Comparison of ENCODE assay signal across 20 cellular contexts in the genomic region with DNA sequence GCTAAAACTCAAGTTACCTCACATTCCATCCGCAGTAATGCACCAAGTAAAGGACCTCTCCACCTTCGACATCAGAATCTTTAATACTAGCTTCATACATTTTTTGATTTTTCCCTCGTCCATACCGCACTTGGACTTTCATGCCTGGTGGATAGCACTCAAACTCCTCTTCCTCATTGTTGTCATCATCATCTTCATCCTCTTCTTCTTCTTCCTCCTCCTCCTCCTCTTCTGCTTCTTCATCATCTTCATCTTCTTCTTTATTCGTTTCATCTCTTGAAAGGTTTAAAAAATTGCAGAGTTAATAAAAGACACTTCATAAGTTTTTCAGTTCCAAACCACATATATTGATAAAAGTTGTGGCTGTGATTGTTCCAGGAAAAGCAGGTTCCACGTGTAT.
"Had no signal": no experiment of that assay in that cellular context is flagged by ENCODE, and none has a peak within 500 bp of the region (broad histone marks: within the 10 kb centered on the region; RNA-seq: fewer than 3 reads in every experiment).

No MANE protein-coding gene starts in this region.

- H3K4me1 ChIP-seq: body of pancreas, gastroesophageal sphincter, left ventricle myocardium inferior, neural progenitor cell, stomach had no signal

- H3K27ac Mint-ChIP-seq: activated B cell treated with CpG ODN at 0.5 μM for 24 hours; activated CD4-positive, alpha-beta T cell treated with anti-CD3 and anti-CD28 coated beads, Interleukin-2, amount 10 ng/mL, durations not matched to agents 24 days and 14 days; dendritic cell treated with granulocyte-macrophage colony-stimulating factor and Interleukin-4, amounts not matched to agents 40 ng/mL and 50 ng/mL, for 4 days; neural progenitor cell had no signal

- H3K27ac ChIP-seq: body of pancreas, epithelial cell of prostate, gastroesophageal sphincter, left ventricle myocardium inferior, neural progenitor cell, ovary, stomach, thoracic aorta had no signal

- H3K27me3 ChIP-seq: body of pancreas, gastroesophageal sphincter, neural progenitor cell, ovary, stomach had no signal

- H3K36me3 ChIP-seq: ovary had no signal

- H3K9me3 Mint-ChIP-seq: activated B cell treated with CpG ODN at 0.5 μM for 24 hours; activated CD4-positive, alpha-beta T cell treated with anti-CD3 and anti-CD28 coated beads, Interleukin-2, amount 10 ng/mL, durations not matched to agents 24 days and 14 days; dendritic cell treated with granulocyte-macrophage colony-stimulating factor and Interleukin-4, amounts not matched to agents 40 ng/mL and 50 ng/mL, for 4 days; effector memory CD8-positive, alpha-beta T cell; neural progenitor cell had no signal

- ATAC-seq: body of pancreas; effector memory CD8-positive, alpha-beta T cell; gastroesophageal sphincter had no signal

- H3K4me3 ChIP-seq: body of pancreas, gastroesophageal sphincter, left ventricle myocardium inferior, neural progenitor cell, ovary, stomach, thoracic aorta had no signal

- H3K4me1 Mint-ChIP-seq: activated B cell treated with CpG ODN at 0.5 μM for 24 hours, neural progenitor cell had no signal

- DNase-seq: activated B cell treated with CpG ODN at 0.5 μM for 24 hours; activated CD4-positive, alpha-beta T cell treated with anti-CD3 and anti-CD28 coated beads, Interleukin-2, amount 10 ng/mL, durations not matched to agents 24 days and 14 days; activated CD8-positive, alpha-beta memory T cell treated with anti-CD3 and anti-CD28 coated beads, Interleukin-2, amount 50 U/mL, for 4 hours; activated effector memory CD4-positive, alpha-beta T cell treated with Interleukin-2 at 50 U/mL for 16 hours; amniotic stem cell; body of pancreas; cerebellar nuclear complex; effector memory CD8-positive, alpha-beta T cell; kidney; left ventricle myocardium inferior; mesenchymal stem cell; ovary; stimulated activated CD4-positive, alpha-beta T cell treated with anti-CD3 and anti-CD28 coated beads, Interleukin-4, amount 100 ng/mL, for 1 hour; stimulated activated CD8-positive, alpha-beta memory T cell treated with anti-CD3 and anti-CD28 coated beads, Interleukin-4, amount 100 ng/mL, for 48 hours; stomach had no signal

- H3K9me3 ChIP-seq: body of pancreas, gastroesophageal sphincter, left ventricle myocardium inferior, ovary, stomach, thoracic aorta had no signal

- H3K27me3 Mint-ChIP-seq: activated B cell treated with CpG ODN at 0.5 μM for 24 hours; activated CD4-positive, alpha-beta T cell treated with anti-CD3 and anti-CD28 coated beads, Interleukin-2, amount 10 ng/mL, durations not matched to agents 24 days and 14 days; dendritic cell treated with granulocyte-macrophage colony-stimulating factor and Interleukin-4, amounts not matched to agents 40 ng/mL and 50 ng/mL, for 4 days; effector memory CD8-positive, alpha-beta T cell had no signal

- H3K4me3 Mint-ChIP-seq: activated B cell treated with CpG ODN at 0.5 μM for 24 hours; activated CD4-positive, alpha-beta T cell treated with anti-CD3 and anti-CD28 coated beads, Interleukin-2, amount 10 ng/mL, durations not matched to agents 24 days and 14 days; dendritic cell treated with granulocyte-macrophage colony-stimulating factor and Interleukin-4, amounts not matched to agents 40 ng/mL and 50 ng/mL, for 4 days; effector memory CD8-positive, alpha-beta T cell; neural progenitor cell had no signal

- FAIRE-seq: kidney had no signal
